10 cellular contexts compared by ENCODE assay signal in the genomic region with DNA sequence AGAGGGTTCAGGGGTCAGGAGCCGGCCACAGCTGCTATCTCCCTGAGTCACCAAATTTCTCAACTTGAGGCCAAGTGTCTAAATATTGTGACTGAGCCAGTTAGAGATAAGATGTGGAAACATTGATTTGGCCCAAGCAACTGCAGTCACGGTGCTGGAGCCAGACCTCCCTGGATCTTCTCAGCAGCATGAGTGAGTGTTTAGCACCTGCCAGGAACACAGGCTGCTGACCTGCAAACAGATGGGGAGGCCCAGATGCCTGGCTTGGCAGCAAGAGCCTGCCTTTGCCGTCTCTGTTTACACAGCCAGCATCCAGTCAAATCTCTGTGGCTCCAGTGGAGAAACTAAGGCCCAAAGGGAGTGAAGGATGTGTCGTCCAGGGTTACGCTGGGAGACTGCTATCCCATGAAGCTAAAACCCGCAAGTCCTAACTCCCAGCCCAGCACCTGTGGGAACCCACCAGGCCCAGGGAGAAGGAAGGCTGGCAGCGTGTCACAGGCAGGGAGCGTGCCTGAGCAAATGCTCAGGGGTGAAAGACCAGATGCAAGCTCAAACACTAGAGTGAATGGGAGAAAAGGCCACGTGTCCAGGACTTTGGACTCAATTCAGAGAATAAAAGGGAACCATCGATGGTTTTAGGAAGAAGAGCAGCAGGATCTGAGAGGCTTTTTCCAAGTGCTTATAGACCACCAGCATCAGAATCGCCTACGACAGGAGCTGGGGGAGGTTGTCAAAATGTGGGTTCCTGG. TPM values are rescaled to one million over a fixed set of nuclear protein-coding genes. Genes with fewer than 3 reads are reported as not detected.
DNase-seq lines count a peak whose midpoint lies in the region; ATAC-seq, FAIRE-seq and TF ChIP-seq lines count a peak whose summit lies in the region.
"Had no signal": no experiment of that assay in that cellular context is flagged by ENCODE, and none has a peak within 500 bp of the region (broad histone marks: within the 10 kb centered on the region; RNA-seq: fewer than 3 reads in every experiment).

No MANE protein-coding gene starts in this region.

- no peak for TF ChIP-seq POLR2A in heart left ventricle (IDR thresholded peaks at IDR 0.05)

- H3K9me2 ChIP-seq in OCI-LY7 (ENCODE audit: insufficient read depth, low read length) = no peaks in the 10 kb centered on the region

- H3K4me1 ChIP-seq in heart left ventricle = peaks cover 0 to 50% (median 16%) of the 10 kb centered on the region in 12 donors
- H3K4me1 ChIP-seq in small intestine (ENCODE audit: control insufficient read depth in 2 of 2, insufficient read depth in 1 of 2, low read depth in 1 of 2, low read length in 1 of 2) = no peaks in the 10 kb centered on the region
- no peaks in the 10 kb centered on the region for H3K4me1 ChIP-seq in OCI-LY7 (ENCODE audit: insufficient read depth, low read length, poor library complexity, severe bottlenecking)

- POLR2A ChIA-PET in OCI-LY7 (lab: Charles Lee) = interaction anchor here (1.0 kb wide), 1 partner anchor 15 kb away, joined by 3 read pairs; no protein-coding TSS in a partner anchor

- no peak for FAIRE-seq in small intestine (lab: Jason Lieb, UNC)
- FAIRE-seq: G401.6 had no signal

- H3K27ac Mint-ChIP-seq in activated naive CD8-positive, alpha-beta T cell = peak overlapping the region; percentile 54
- H3K27ac Mint-ChIP-seq in activated naive CD8-positive, alpha-beta T cell treated with anti-CD3 and anti-CD28 coated beads for 36 hours = no peak overlapping the region
- no peak overlapping the region for H3K27ac Mint-ChIP-seq in T-helper 17 cell
- H3K27ac Mint-ChIP-seq: memory B cell had no signal

- no peaks in the 10 kb centered on the region for H3K36me3 Mint-ChIP-seq in activated naive CD8-positive, alpha-beta T cell
- H3K36me3 Mint-ChIP-seq in activated naive CD8-positive, alpha-beta T cell treated with anti-CD3 and anti-CD28 coated beads for 36 hours = no peaks in the 10 kb centered on the region
- H3K36me3 Mint-ChIP-seq in T-helper 17 cell (ENCODE audit: low read depth) = peaks cover 1% of the 10 kb centered on the region
- H3K36me3 Mint-ChIP-seq: memory B cell had no signal

- no peak overlapping the region for H2AFZ ChIP-seq in OCI-LY7 (ENCODE audit: low read length)

- H3K4me1 Mint-ChIP-seq in activated naive CD8-positive, alpha-beta T cell (ENCODE audit: low read depth) = peaks cover 3% of the 10 kb centered on the region
- no peaks in the 10 kb centered on the region for H3K4me1 Mint-ChIP-seq in activated naive CD8-positive, alpha-beta T cell treated with anti-CD3 and anti-CD28 coated beads for 36 hours
- H3K4me1 Mint-ChIP-seq in T-helper 17 cell = no peaks in the 10 kb centered on the region
- H3K4me1 Mint-ChIP-seq: memory B cell had no signal

- CTCF ChIA-PET in OCI-LY7 (lab: Charles Lee; ENCODE audit: unreplicated experiment) = no interaction called here

- H3K27me3 Mint-ChIP-seq in activated naive CD8-positive, alpha-beta T cell = peaks cover 3% of the 10 kb centered on the region
- H3K27me3 Mint-ChIP-seq in activated naive CD8-positive, alpha-beta T cell treated with anti-CD3 and anti-CD28 coated beads for 36 hours = peaks cover 39% of the 10 kb centered on the region
- H3K27me3 Mint-ChIP-seq in T-helper 17 cell = peaks cover 36% of the 10 kb centered on the region

- peak overlapping the region; percentile 22 to 88 (median 62) for H3K27ac ChIP-seq in heart left ventricle
- H3K27ac ChIP-seq in small intestine (ENCODE audit: low read depth in 1 of 2, low read length in 1 of 2) = peak overlapping the region; percentile 85 to 88
- H3K27ac ChIP-seq in OCI-LY7 (ENCODE audit: low read depth, low read length, poor library complexity, severe bottlenecking) = no peak overlapping the region

- H3K4me3 ChIP-seq in heart left ventricle (no peak overlapping the region), small intestine (ENCODE audit: low read depth in 1 of 2, low read length in 2 of 2) (no peak overlapping the region), OCI-LY7 (ENCODE audit: low read depth, low read length, poor library complexity, severe bottlenecking) (no peak overlapping the region)

- TF ChIP-seq CTCF in heart left ventricle (IDR thresholded peaks at IDR 0.05) (peak in 1 of 12 donors; percentile 18), OCI-LY7 (conservative IDR thresholded peaks at IDR 0.05; ENCODE audit: low read length) (no peak)

- WGBS in heart left ventricle, 4 donors = 40 to 65% (median 52%) methylated on average over 12 of the region's 12 CpGs
- 7 to 36% (median 23%) methylated on average over 12 of the region's 12 CpGs for WGBS in small intestine, 3 donors

- intact Hi-C loops in heart left ventricle (cut with DNase I) = no loop called here
- intact Hi-C loops in OCI-LY7 (cut with micrococcal nuclease; ENCODE audit: unreplicated experiment) = no loop called here

- H3K36me3 ChIP-seq in heart left ventricle = no peaks in the 10 kb centered on the region
- H3K36me3 ChIP-seq in small intestine (ENCODE audit: control insufficient read depth in 2 of 2, insufficient read depth in 2 of 2, low read length in 2 of 2) = no peaks in the 10 kb centered on the region
- H3K36me3 ChIP-seq in OCI-LY7 (ENCODE audit: insufficient read depth, low read length) = no peaks in the 10 kb centered on the region

- peaks cover 4% of the 10 kb centered on the region for H3K9me3 Mint-ChIP-seq in activated naive CD8-positive, alpha-beta T cell (ENCODE audit: low read depth)
- H3K9me3 Mint-ChIP-seq in activated naive CD8-positive, alpha-beta T cell treated with anti-CD3 and anti-CD28 coated beads for 36 hours = peaks cover 4% of the 10 kb centered on the region

- H3K79me2 ChIP-seq in OCI-LY7 (ENCODE audit: insufficient read depth, low read depth, low read length) = no peaks in the 10 kb centered on the region

- H3K27me3 ChIP-seq in heart left ventricle (no peaks in the 10 kb centered on the region), small intestine (ENCODE audit: control insufficient read depth in 2 of 2, insufficient read depth in 2 of 2, low read length in 2 of 2) (no peaks in the 10 kb centered on the region)

- H3K9me3 ChIP-seq in T-helper 17 cell (ENCODE audit: control insufficient read depth, low read length, poor library complexity, severe bottlenecking) (no peaks in the 10 kb centered on the region), heart left ventricle (peaks cover 0 to 15% (median 5%) of the 10 kb centered on the region in 12 donors), small intestine (ENCODE audit: control insufficient read depth, low read depth) (no peaks in the 10 kb centered on the region), OCI-LY7 (ENCODE audit: low read length) (no peaks in the 10 kb centered on the region)

- no peak overlapping the region for H3K4me3 Mint-ChIP-seq in activated naive CD8-positive, alpha-beta T cell
- H3K4me3 Mint-ChIP-seq in activated naive CD8-positive, alpha-beta T cell treated with anti-CD3 and anti-CD28 coated beads for 36 hours = no peak overlapping the region
- no peak overlapping the region for H3K4me3 Mint-ChIP-seq in T-helper 17 cell
- H3K4me3 Mint-ChIP-seq: memory B cell had no signal

- no peak for DNase-seq in activated naive CD8-positive, alpha-beta T cell treated with anti-CD3 and anti-CD28 coated beads for 36 hours
- DNase-seq in T-helper 17 cell = no peak
- peak; percentile 74 to 89 (median 81) for DNase-seq in heart left ventricle
- peak; percentile 94 for DNase-seq in small intestine
- DNase-seq in OCI-LY7 (ENCODE audit: low spot score) = no peak
- DNase-seq in activated CD4-positive, alpha-beta T cell treated with anti-CD3 and anti-CD28 coated beads for 1 hour = no peak
- no peak for DNase-seq in stimulated activated CD8-positive, alpha-beta memory T cell treated with anti-CD3 and anti-CD28 coated beads, Interleukin-4, amount 100 ng/mL, for 48 hours

- peak; percentile 23 for ATAC-seq in T-helper 17 cell
- peak; percentile 76 to 92 (median 90) for ATAC-seq in heart left ventricle

- no TSS peak for BruUV-seq in OCI-LY7 (replicated peaks; lab: Mats Ljungman, UMichigan)

- no peaks in the 10 kb centered on the region for H4K20me1 ChIP-seq in OCI-LY7 (ENCODE audit: insufficient read depth, low read length)

- H3K4me2 ChIP-seq in OCI-LY7 (ENCODE audit: low read length) = no peak overlapping the region

RNA-seq across cellular contexts. Expression of a gene that starts 15.9 kb away (rescaled TPM):
- total RNA-seq in activated naive CD8-positive, alpha-beta T cell treated with anti-CD3 and anti-CD28 coated beads for 36 hours = under 1 TPM; 0.04 to 0.08 TPM
- total RNA-seq in T-helper 17 cell (not detected), heart left ventricle (10 to 100 TPM; 11.9 to 95.2 (median 22.0) TPM), OCI-LY7 (2022) (not detected in 2 replicates)
- polyA plus RNA-seq in heart left ventricle (1 to 10 TPM; 5.3 to 7.3 TPM), small intestine (10 to 100 TPM in 1 of 3 donors, under 1 TPM in 2; 0.22 to 15.1 (median 0.54) TPM)
- not detected in 2 replicates for total RNA-seq in OCI-LY7 (2014; rRNA removed; shearing (Covaris generic))

Comparison
In these comparisons a context has a peak if more than half of its experiments do, and no peak if none do; other contexts are left out.
1. DNase-seq: peak in heart left ventricle (5 of 5) and small intestine (single experiment); none in activated naive CD8-positive, alpha-beta T cell treated with anti-CD3 and anti-CD28 coated beads for 36 hours (single experiment), T-helper 17 cell (0 of 3), OCI-LY7 (single experiment), activated CD4-positive, alpha-beta T cell treated with anti-CD3 and anti-CD28 coated beads for 1 hour (single experiment) and stimulated activated CD8-positive, alpha-beta memory T cell treated with anti-CD3 and anti-CD28 coated beads, Interleukin-4, amount 100 ng/mL, for 48 hours (single experiment).
2. RNA of a gene that starts 15.9 kb away (total RNA-seq): 11.9 to 95.2 TPM in heart left ventricle; 0.04 to 0.08 TPM in activated naive CD8-positive, alpha-beta T cell treated with anti-CD3 and anti-CD28 coated beads for 36 hours, not detected in T-helper 17 cell and not detected in OCI-LY7; every median in the first group is over 10 times any median in the second.